1 cellular context compared by ENCODE assay signal in genomic region chr19:16330811-16331690, GRCh38.
TF ChIP-seq lines count a peak whose summit lies in the region.

No MANE protein-coding gene starts in this region.

TF ChIP-seq in SK-N-SH, 30 proteins besides CTCF, POLR2A, EP300 and RAD21 (continued from another document):
- TF ChIP-seq, protein P1, sequence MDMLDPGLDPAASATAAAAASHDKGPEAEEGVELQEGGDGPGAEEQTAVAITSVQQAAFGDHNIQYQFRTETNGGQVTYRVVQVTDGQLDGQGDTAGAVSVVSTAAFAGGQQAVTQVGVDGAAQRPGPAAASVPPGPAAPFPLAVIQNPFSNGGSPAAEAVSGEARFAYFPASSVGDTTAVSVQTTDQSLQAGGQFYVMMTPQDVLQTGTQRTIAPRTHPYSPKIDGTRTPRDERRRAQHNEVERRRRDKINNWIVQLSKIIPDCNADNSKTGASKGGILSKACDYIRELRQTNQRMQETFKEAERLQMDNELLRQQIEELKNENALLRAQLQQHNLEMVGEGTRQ (IDR thresholded peaks at IDR 0.05; ENCODE audit: borderline replicate concordance, low read depth, low read length): no peak
